In genomic region chr11:18743365-18743764, GRCh38 we compare ENCODE assay signal across 34 cellular contexts.
"Had no signal": no experiment of that assay in that cellular context is flagged by ENCODE, and none has a peak within 500 bp of the region (broad histone marks: within the 10 kb centered on the region; RNA-seq: fewer than 3 reads in every experiment).

No MANE protein-coding gene starts in this region.

- H3K27ac ChIP-seq: KMS-11 had no signal

- DNase-seq: Karpas-422, Kasumi-1, MG63, MM.1S, MV-4-11, NCI-H1048, NCI-H1092, NCI-H1092 treated with DMSO at 0.1 percent for 48 hours, NCI-H1105, NCI-H1105 treated with DMSO at 0.1 percent for 48 hours, NCI-H1417, NCI-H1417 treated with DMSO at 0.1 percent for 48 hours, NCI-H1436, NCI-H1436 treated with DMSO at 0.1 percent for 48 hours, NCI-H146, NCI-H1694, NCI-H1694 treated with DMSO at 0.1 percent for 48 hours, NCI-H187, NCI-H187 treated with DMSO at 0.1 percent for 48 hours, NCI-H1930, NCI-H2029, NCI-H2029 treated with DMSO at 0.1 percent for 48 hours, NCI-H2081, NCI-H2081 treated with DMSO at 0.1 percent for 48 hours, NCI-H2107, NCI-H2171, NCI-H2171 treated with DMSO at 0.1 percent for 48 hours, NCI-H2227 treated with DMSO at 0.1 percent for 48 hours, NCI-H226, NCI-H345, NCI-H446, NCI-H446 treated with DMSO at 0.1 percent for 48 hours, NCI-H510A had no signal
